ENCODE assay signal across 24 cellular contexts in genomic region chr1:157146244-157146643, GRCh38. TPM values are rescaled to one million over a fixed set of nuclear protein-coding genes. Genes with fewer than 3 reads are reported as not detected.
"Had no signal": no experiment of that assay in that cellular context is flagged by ENCODE, and none has a peak within 500 bp of the region (broad histone marks: within the 10 kb centered on the region; RNA-seq: fewer than 3 reads in every experiment).

No MANE protein-coding gene starts in this region.

- H3K9me3 ChIP-seq: adrenal gland, Peyer's patch, SJCRH30, SK-N-SH had no signal

- ATAC-seq: activated CD4-positive, CD25-positive, alpha-beta regulatory T cell treated with anti-CD3 and anti-CD28 coated beads, Interleukin-2, amount 50 U/mL, for 24 hours had no signal

- H3K9ac ChIP-seq: SK-N-SH had no signal

- H3K36me3 ChIP-seq: adrenal gland, Peyer's patch, SJCRH30 had no signal

- H3K27ac ChIP-seq: adrenal gland, RWPE1, SJCRH30 had no signal

- H3K4me3 ChIP-seq: adrenal gland, Peyer's patch, SJCRH30 had no signal

- H3K4me2 ChIP-seq: SK-N-SH had no signal

- H3K4me1 ChIP-seq: Peyer's patch had no signal

- H3K9me2 ChIP-seq: SK-N-SH had no signal

- DNase-seq: activated CD4-positive, alpha-beta T cell treated with anti-CD3 and anti-CD28 coated beads for 4 hours; activated CD8-positive, alpha-beta memory T cell treated with anti-CD3 and anti-CD28 coated beads, Interleukin-2, amount 50 U/mL, for 4 hours; activated CD8-positive, alpha-beta T cell treated with anti-CD3 and anti-CD28 coated beads for 36 hours; activated naive CD4-positive, alpha-beta T cell treated with anti-CD3 and anti-CD28 coated beads, Interleukin-2, amount 50 U/mL, for 16 hours; activated naive CD8-positive, alpha-beta T cell treated with anti-CD3 and anti-CD28 coated beads, Interleukin-2, amount 10 ng/mL, durations not matched to agents 7 days and 5 days; adrenal gland; anterior cingulate cortex; caudate nucleus; Karpas-422; NCI-H1048; NCI-H146; NCI-H187 treated with DMSO at 0.1 percent for 48 hours; NCI-H2107; NCI-H2171 treated with DMSO at 0.1 percent for 48 hours; NCI-H345; NCI-H510A treated with DMSO at 0.1 percent for 48 hours; NCI-H69; Peyer's patch; Right ventricle myocardium superior; SJCRH30; SK-N-SH had no signal

- H3K27me3 ChIP-seq: adrenal gland, Peyer's patch had no signal

RNA-seq across cellular contexts. Expression of gene ETV3L, which starts 46.6 kb away (rescaled TPM):
- total RNA-seq: activated CD8-positive, alpha-beta T cell treated with anti-CD3 and anti-CD28 coated beads for 36 hours; activated naive CD8-positive, alpha-beta T cell treated with anti-CD3 and anti-CD28 coated beads, Interleukin-2, amount 10 ng/mL, durations not matched to agents 7 days and 5 days; adrenal gland; Peyer's patch; Right ventricle myocardium superior; SJCRH30; T-helper 1 cell treated with Interleukin-12 subunit alpha and Interleukin-12 subunit beta and Interleukin-4 antibody, amounts not matched to agents 30 ng/mL and 1 ng/mL, for 36 hours had no signal
- polyA plus RNA-seq: adrenal gland, SK-N-SH had no signal
